ENCODE assay signal across 14 cellular contexts in the genomic region with DNA sequence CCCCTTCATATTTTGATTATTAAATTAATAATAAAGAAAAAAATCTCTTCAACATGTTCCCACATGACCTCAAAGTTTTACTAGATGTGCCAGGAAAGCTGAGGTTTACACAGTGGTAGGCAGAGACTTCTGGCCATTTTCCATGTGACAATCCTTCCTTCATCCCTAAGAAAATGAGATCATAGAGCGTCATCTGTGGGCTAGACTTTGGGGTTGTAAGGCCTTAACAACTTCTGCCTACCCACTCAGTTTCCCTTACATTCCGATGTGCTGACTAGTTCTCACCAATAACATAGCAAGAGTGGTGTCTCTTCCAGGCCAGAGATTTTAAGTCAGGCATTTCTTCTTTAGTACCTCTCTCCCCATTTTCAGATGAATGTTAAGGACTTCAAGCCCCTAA.
DNase-seq lines count a peak whose midpoint lies in the region; ATAC-seq and TF ChIP-seq lines count a peak whose summit lies in the region.
"Had no signal": no experiment of that assay in that cellular context is flagged by ENCODE, and none has a peak within 500 bp of the region (broad histone marks: within the 10 kb centered on the region; RNA-seq: fewer than 3 reads in every experiment).

No MANE protein-coding gene starts in this region.

- intact Hi-C loops in heart right ventricle (cut with DNase I) = no loop called here

- DNase-seq in AG08395 (ENCODE audit: low spot score) = peak; percentile 2
- DNase-seq in MG63 = peak; percentile 14
- DNase-seq in chondrocyte (ENCODE audit: low spot score) = no peak
- DNase-seq in kidney epithelial cell (ENCODE audit: low read depth) = peak; percentile 82
- DNase-seq in heart right ventricle = no peak
- DNase-seq in NCI-H1417 (lab: John Stamatoyannopoulos, UW) = no peak
- no peak for DNase-seq in NCI-H82 treated with DMSO at 0.1 percent for 48 hours (lab: John Stamatoyannopoulos, UW; ENCODE audit: unreplicated experiment)
- no peak for DNase-seq in amygdala (lab: John Stamatoyannopoulos, UW)
- DNase-seq: activated CD4-positive, alpha-beta T cell treated with anti-CD3 and anti-CD28 coated beads for 1 hour; left lung; NCI-H1092; substantia nigra had no signal

- H3K9me3 Mint-ChIP-seq in chondrocyte (ENCODE audit: low read depth) = no peaks in the 10 kb centered on the region
- H3K9me3 Mint-ChIP-seq: nephron had no signal

- H3K36me3 ChIP-seq in MG63 = no peaks in the 10 kb centered on the region
- no peaks in the 10 kb centered on the region for H3K36me3 ChIP-seq in kidney epithelial cell (ENCODE audit: control insufficient read depth, insufficient read depth, low read length)
- no peaks in the 10 kb centered on the region for H3K36me3 ChIP-seq in heart right ventricle
- H3K36me3 ChIP-seq: left lung had no signal

- H3K4me1 Mint-ChIP-seq in chondrocyte (ENCODE audit: low read depth) = peaks cover 23% of the 10 kb centered on the region

- H3K27ac ChIP-seq in heart right ventricle = no peak overlapping the region
- H3K27ac ChIP-seq: left lung had no signal

- no peaks in the 10 kb centered on the region for H3K9me3 ChIP-seq in MG63
- H3K9me3 ChIP-seq in heart right ventricle = peaks cover 0 to 4% (median 0%) of the 10 kb centered on the region in 11 donors
- H3K9me3 ChIP-seq: left lung had no signal

- TF ChIP-seq CTCF in chondrocyte (IDR thresholded peaks at IDR 0.05) (no peak), kidney epithelial cell (IDR thresholded peaks at IDR 0.05; ENCODE audit: insufficient read depth, low read length, poor library complexity, severe bottlenecking) (no peak), heart right ventricle (IDR thresholded peaks at IDR 0.05) (no peak)

- no peaks in the 10 kb centered on the region for H3K27me3 Mint-ChIP-seq in chondrocyte (ENCODE audit: low read depth)

- H3K4me3 Mint-ChIP-seq in chondrocyte (ENCODE audit: unreplicated experiment) = no peak overlapping the region
- H3K4me3 Mint-ChIP-seq: nephron had no signal

- peak overlapping the region; percentile 72 for H3K27ac Mint-ChIP-seq in chondrocyte (ENCODE audit: unreplicated experiment)
- H3K27ac Mint-ChIP-seq: nephron had no signal

- 73 to 77% methylated on average over 2 of the region's 2 CpGs for WGBS in heart right ventricle, 2 donors

- ATAC-seq in heart right ventricle = no peak
- ATAC-seq: left lung had no signal

- H3K4me3 ChIP-seq in MG63 (no peak overlapping the region), kidney epithelial cell (ENCODE audit: low read depth, low read length) (no peak overlapping the region), heart right ventricle (no peak overlapping the region)
- H3K4me3 ChIP-seq: left lung, skin epidermis had no signal

- H3K27me3 ChIP-seq in MG63 (peaks cover 1% of the 10 kb centered on the region; the same call in 1 of the 2 replicates), kidney epithelial cell (ENCODE audit: control insufficient read depth, insufficient read depth, low read length) (no peaks in the 10 kb centered on the region), heart right ventricle (no peaks in the 10 kb centered on the region)
- H3K27me3 ChIP-seq: left lung had no signal

- no peaks in the 10 kb centered on the region for H3K4me1 ChIP-seq in heart right ventricle
- H3K4me1 ChIP-seq: left lung had no signal

- no peaks in the 10 kb centered on the region for H3K36me3 Mint-ChIP-seq in chondrocyte (ENCODE audit: low read depth)

Comparison
In these comparisons a context has a peak if more than half of its experiments do, and no peak if none do; other contexts are left out.
1. DNase-seq: peak in AG08395 (single experiment), MG63 (single experiment) and kidney epithelial cell (single experiment); none in chondrocyte (single experiment), heart right ventricle (0 of 2), NCI-H1417 (0 of 3), NCI-H82 treated with DMSO at 0.1 percent for 48 hours (single experiment) and amygdala (0 of 56).